ENCODE assay signal across 9 cellular contexts in the genomic region with DNA sequence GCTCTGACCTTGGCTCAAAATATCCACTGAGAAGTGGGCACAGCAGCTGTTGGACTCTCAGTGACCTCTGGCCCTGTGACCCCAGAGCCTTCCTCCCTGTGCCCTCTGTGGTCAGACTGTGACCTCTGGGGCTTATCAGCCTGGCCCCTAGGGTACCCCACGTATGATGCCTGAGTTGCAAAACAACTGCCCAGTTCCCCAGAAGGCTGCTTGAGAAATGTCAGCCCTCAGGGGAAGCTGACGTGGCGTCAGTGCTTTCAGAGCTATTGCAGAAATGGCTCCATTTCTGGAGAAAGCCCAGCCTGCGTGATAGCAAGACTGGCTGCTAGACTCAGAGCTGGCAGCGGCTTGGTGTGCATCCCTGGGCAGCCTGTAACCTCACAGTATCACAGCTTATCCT. TPM values are rescaled to one million over a fixed set of nuclear protein-coding genes. Genes with fewer than 3 reads are reported as not detected.
A peak's percentile ranks its signal among the peaks of the same experiment; 100 is the strongest.
DNase-seq lines count a peak whose midpoint lies in the region; ATAC-seq and TF ChIP-seq lines count a peak whose summit lies in the region.
"Had no signal": no experiment of that assay in that cellular context is flagged by ENCODE, and none has a peak within 500 bp of the region (broad histone marks: within the 10 kb centered on the region; RNA-seq: fewer than 3 reads in every experiment).

No MANE protein-coding gene starts in this region.

- H3K9me3 ChIP-seq in body of pancreas (no peaks in the 10 kb centered on the region), tibial artery (no peaks in the 10 kb centered on the region)

- H3K4me1 ChIP-seq in body of pancreas (no peaks in the 10 kb centered on the region), tibial artery (peaks cover 0 to 39% (median 24%) of the 10 kb centered on the region in 4 donors)

- H3K27ac ChIP-seq in body of pancreas (peak overlapping the region in 1 of 4 donors; percentile 30), tibial artery (peak overlapping the region; percentile 83 to 88)

- intact Hi-C loops in body of pancreas (cut with DNase I) (no loop called here), tibial artery (cut with DNase I; ENCODE audit: low total_unique reads) (no loop called here)

- H3K27me3 ChIP-seq in body of pancreas (no peaks in the 10 kb centered on the region), tibial artery (no peaks in the 10 kb centered on the region)

- no peaks in the 10 kb centered on the region for H3K36me3 ChIP-seq in body of pancreas (replicated peaks in 1 of 2; ENCODE audit: insufficient read depth in 1 of 2, low read depth in 2 of 2)
- no peaks in the 10 kb centered on the region for H3K36me3 ChIP-seq in tibial artery

- TF ChIP-seq CTCF in body of pancreas (IDR thresholded peaks at IDR 0.05) (no peak), tibial artery (IDR thresholded peaks at IDR 0.05) (no peak)

- 55 to 60% methylated on average over 1 to 5 of the region's 5 CpGs for WGBS in body of pancreas, 2 donors

- H3K4me3 ChIP-seq in body of pancreas (no peak overlapping the region), tibial artery (no peak overlapping the region)

- TF ChIP-seq POLR2A in body of pancreas (IDR thresholded peaks at IDR 0.05), result no peak

- ATAC-seq in body of pancreas (peak; percentile 54), GM21447 (IDR thresholded peaks at IDR 0.05; ENCODE audit: unreplicated experiment) (no peak)

- peak; percentile 10 for DNase-seq in NAMALWA (ENCODE audit: low spot score)
- DNase-seq in body of pancreas, result peak; percentile 27 to 69 (median 44)
- peak; percentile 60 for DNase-seq in islet precursor cell
- DNase-seq in tibial artery, result peak; percentile 90 to 95
- no peak for DNase-seq in amniotic stem cell (lab: John Stamatoyannopoulos, UW)
- no peak for DNase-seq in effector CD4-positive, alpha-beta T cell
- DNase-seq in stimulated activated CD4-positive, alpha-beta T cell treated with anti-CD3 and anti-CD28 coated beads, Interleukin-15, amount 100 ng/mL, for 24 hours, result no peak
- DNase-seq: natural killer cell had no signal

RNA-seq across cellular contexts. Expression of a gene that starts 31.5 kb away (rescaled TPM):
- 10 to 100 TPM; 17.1 to 27.5 TPM for total RNA-seq in body of pancreas

Comparison
In these comparisons a context has a peak if more than half of its experiments do, and no peak if none do; other contexts are left out.
1. DNase-seq: peak in NAMALWA (single experiment), body of pancreas (4 of 4), islet precursor cell (single experiment) and tibial artery (2 of 2); none in amniotic stem cell (single experiment), effector CD4-positive, alpha-beta T cell (single experiment) and stimulated activated CD4-positive, alpha-beta T cell treated with anti-CD3 and anti-CD28 coated beads, Interleukin-15, amount 100 ng/mL, for 24 hours (single experiment).